ENCODE assay signal across 8 cellular contexts in genomic region chr1:211514030-211514754, GRCh38. TPM values are rescaled to one million over a fixed set of nuclear protein-coding genes. Genes with fewer than 3 reads are reported as not detected.
DNase-seq lines count a peak whose midpoint lies in the region; ATAC-seq and TF ChIP-seq lines count a peak whose summit lies in the region.

No MANE protein-coding gene starts in this region.

- H3K27me3 Mint-ChIP-seq in naive thymus-derived CD4-positive, alpha-beta T cell: peaks cover 0 to 12% (median 5%) of the 10 kb centered on the region in 5 donors

- peak overlapping the region; percentile 79 for H3K4me3 ChIP-seq in OCI-LY3 (ENCODE audit: low read length)
- H3K4me3 ChIP-seq in naive thymus-derived CD4-positive, alpha-beta T cell (ENCODE audit: low read length): no peak overlapping the region

- POLR2A ChIA-PET in naive thymus-derived CD4-positive, alpha-beta T cell (lab: Charles Lee): interaction anchor here (1.0 kb wide), 1 partner anchor 256 kb away, joined by 3 read pairs; no protein-coding TSS in a partner anchor

- H3K27ac ChIP-seq in OCI-LY3 (ENCODE audit: low read length): peak overlapping the region; percentile 7; the same call in 1 of the 2 replicates
- H3K27ac ChIP-seq in naive thymus-derived CD4-positive, alpha-beta T cell (ENCODE audit: low read depth, low read length): no peak overlapping the region

- H3K9me3 ChIP-seq in OCI-LY3 (ENCODE audit: insufficient read depth, low read length): no peaks in the 10 kb centered on the region
- H3K9me3 ChIP-seq in naive thymus-derived CD4-positive, alpha-beta T cell (ENCODE audit: control insufficient read depth in 2 of 3, low read length in 3 of 3): no peaks in the 10 kb centered on the region

- ATAC-seq in GM21529 (IDR thresholded peaks at IDR 0.05; ENCODE audit: unreplicated experiment) (peak; percentile 64), esophagus mucosa (peak; percentile 87)
- ATAC-seq in naive thymus-derived CD4-positive, alpha-beta T cell: peak; percentile 80
- ATAC-seq in stimulated activated effector memory CD8-positive, alpha-beta T cell treated with anti-CD3 and anti-CD28 coated beads, Interleukin-12 subunit alpha, Interleukin-12 subunit beta, amount 100 ng/mL, for 72 hours: peak; percentile 86

- no peaks in the 10 kb centered on the region for H3K9me3 Mint-ChIP-seq in naive thymus-derived CD4-positive, alpha-beta T cell
- no peaks in the 10 kb centered on the region for H3K9me3 Mint-ChIP-seq in stimulated activated effector memory CD8-positive, alpha-beta T cell treated with anti-CD3 and anti-CD28 coated beads, Interleukin-12 subunit alpha, Interleukin-12 subunit beta, amount 100 ng/mL, for 72 hours

- peaks cover 5 to 35% (median 20%) of the 10 kb centered on the region in 7 donors for H3K4me1 Mint-ChIP-seq in naive thymus-derived CD4-positive, alpha-beta T cell
- peaks cover 38% of the 10 kb centered on the region for H3K4me1 Mint-ChIP-seq in stimulated activated effector memory CD8-positive, alpha-beta T cell treated with anti-CD3 and anti-CD28 coated beads, Interleukin-12 subunit alpha, Interleukin-12 subunit beta, amount 100 ng/mL, for 72 hours

- H4K20me1 ChIP-seq in OCI-LY3 (ENCODE audit: insufficient read depth, low read length): no peaks in the 10 kb centered on the region

- intact Hi-C loops in naive thymus-derived CD4-positive, alpha-beta T cell (cut with micrococcal nuclease): loop anchor here (1.0 to 10.0 kb wide), 8 partner anchors 37 to 1107 kb away; no protein-coding TSS in a partner anchor

- H3K4me1 ChIP-seq in OCI-LY3 (ENCODE audit: low read length): peaks cover 51% of the 10 kb centered on the region
- H3K4me1 ChIP-seq in naive thymus-derived CD4-positive, alpha-beta T cell (ENCODE audit: control insufficient read depth in 2 of 2, insufficient read depth in 2 of 2, low read length in 2 of 2): peaks cover 10 to 11% of the 10 kb centered on the region in 2 donors

- peak overlapping the region; percentile 61 to 84 (median 73) for H3K4me3 Mint-ChIP-seq in naive thymus-derived CD4-positive, alpha-beta T cell
- peak overlapping the region; percentile 61 for H3K4me3 Mint-ChIP-seq in stimulated activated effector memory CD8-positive, alpha-beta T cell treated with anti-CD3 and anti-CD28 coated beads, Interleukin-12 subunit alpha, Interleukin-12 subunit beta, amount 100 ng/mL, for 72 hours

- H3K27ac Mint-ChIP-seq in naive thymus-derived CD4-positive, alpha-beta T cell: peak overlapping the region in 2 of 9 donors; percentile 46 to 63
- no peak overlapping the region for H3K27ac Mint-ChIP-seq in stimulated activated effector memory CD8-positive, alpha-beta T cell treated with anti-CD3 and anti-CD28 coated beads, Interleukin-12 subunit alpha, Interleukin-12 subunit beta, amount 100 ng/mL, for 72 hours

- H3K9ac ChIP-seq in OCI-LY3 (ENCODE audit: low read length): peak overlapping the region; percentile 78

- CTCF ChIA-PET in naive thymus-derived CD4-positive, alpha-beta T cell (lab: Charles Lee): interaction anchor here (0.6 to 2.1 kb wide), 21 partner anchors 8 to 941 kb away, joined by 3 to 8 read pairs (median 4); partner anchors contain the start of gene RD3

- H2AFZ ChIP-seq in OCI-LY3 (ENCODE audit: low read depth, low read length): peak overlapping the region; percentile 88

- TF ChIP-seq CTCF in OCI-LY3 (IDR thresholded peaks at IDR 0.05; ENCODE audit: low read depth, low read length): peak; percentile 89

- no peaks in the 10 kb centered on the region for H3K36me3 ChIP-seq in OCI-LY3 (replicated peaks; ENCODE audit: low read depth, low read length)
- H3K36me3 ChIP-seq in naive thymus-derived CD4-positive, alpha-beta T cell (ENCODE audit: control insufficient read depth in 2 of 3, insufficient read depth in 3 of 3, low read length in 3 of 3): no peaks in the 10 kb centered on the region

- H3K79me2 ChIP-seq in OCI-LY3 (ENCODE audit: low read length): no peaks in the 10 kb centered on the region

- no peaks in the 10 kb centered on the region for H3K36me3 Mint-ChIP-seq in naive thymus-derived CD4-positive, alpha-beta T cell
- no peaks in the 10 kb centered on the region for H3K36me3 Mint-ChIP-seq in stimulated activated effector memory CD8-positive, alpha-beta T cell treated with anti-CD3 and anti-CD28 coated beads, Interleukin-12 subunit alpha, Interleukin-12 subunit beta, amount 100 ng/mL, for 72 hours

- peaks cover 4% of the 10 kb centered on the region; the same call in 1 of the 2 replicates for H3K27me3 ChIP-seq in OCI-LY3 (ENCODE audit: low read depth, low read length)
- no peaks in the 10 kb centered on the region for H3K27me3 ChIP-seq in naive thymus-derived CD4-positive, alpha-beta T cell (ENCODE audit: control insufficient read depth in 2 of 2, insufficient read depth in 2 of 2, low read length in 2 of 2)

- peak overlapping the region; percentile 92 for H3K4me2 ChIP-seq in OCI-LY3 (ENCODE audit: low read length)

- peak; percentile 92 for DNase-seq in DMS153 treated with DMSO at 0.1 percent for 48 hours (lab: John Stamatoyannopoulos, UW; ENCODE audit: unreplicated experiment)
- peak; percentile 85 for DNase-seq in HuH-7.5 (ENCODE audit: low spot score)
- DNase-seq in activated CD8-positive, alpha-beta memory T cell treated with anti-CD3 and anti-CD28 coated beads, Interleukin-2, amount 50 U/mL, for 48 hours: peak; percentile 85
- peak; percentile 16 to 71 (median 46) for DNase-seq in naive thymus-derived CD4-positive, alpha-beta T cell
- peak; percentile 60 to 87 for DNase-seq in stimulated activated effector memory CD8-positive, alpha-beta T cell treated with anti-CD3 and anti-CD28 coated beads, Interleukin-12 subunit alpha, Interleukin-12 subunit beta, amount 100 ng/mL, for 72 hours (ENCODE audit: low spot score in 2 of 2)

RNA-seq across cellular contexts. Expression of gene RD3, which starts 22.2 kb away (rescaled TPM):
- total RNA-seq in esophagus mucosa: not detected
- not detected for total RNA-seq in naive thymus-derived CD4-positive, alpha-beta T cell
- not detected for polyA plus RNA-seq in naive thymus-derived CD4-positive, alpha-beta T cell
